In genomic region chr1:205981257-205981656, GRCh38 we compare ENCODE assay signal across 38 cellular contexts. TPM values are rescaled to one million over a fixed set of nuclear protein-coding genes. Genes with fewer than 3 reads are reported as not detected.
"Had no signal": no experiment of that assay in that cellular context is flagged by ENCODE, and none has a peak within 500 bp of the region (broad histone marks: within the 10 kb centered on the region; RNA-seq: fewer than 3 reads in every experiment).

No MANE protein-coding gene starts in this region.

- H3K4me3 ChIP-seq: MG63 had no signal

- H3K9me3 ChIP-seq: MG63 had no signal

- H3K27me3 ChIP-seq: MG63 had no signal

- DNase-seq: Kasumi-1, MG63, MM.1S, NCI-H1048, NCI-H1092, NCI-H1092 treated with DMSO at 0.1 percent for 48 hours, NCI-H1105, NCI-H1105 treated with DMSO at 0.1 percent for 48 hours, NCI-H1417, NCI-H1417 treated with DMSO at 0.1 percent for 48 hours, NCI-H1436, NCI-H1436 treated with DMSO at 0.1 percent for 48 hours, NCI-H146, NCI-H1694, NCI-H1694 treated with DMSO at 0.1 percent for 48 hours, NCI-H187, NCI-H187 treated with DMSO at 0.1 percent for 48 hours, NCI-H1930, NCI-H2029, NCI-H2029 treated with DMSO at 0.1 percent for 48 hours, NCI-H2081, NCI-H2081 treated with DMSO at 0.1 percent for 48 hours, NCI-H2107, NCI-H2171, NCI-H2171 treated with DMSO at 0.1 percent for 48 hours, NCI-H2227 treated with DMSO at 0.1 percent for 48 hours, NCI-H226, NCI-H345, NCI-H446, NCI-H446 treated with DMSO at 0.1 percent for 48 hours, NCI-H510A, NCI-H510A treated with DMSO at 0.1 percent for 48 hours, NCI-H524, NCI-H524 treated with DMSO at 0.1 percent for 48 hours had no signal

RNA-seq across cellular contexts. Expression of gene RAB7B, which starts 21.9 kb away (rescaled TPM):
- total RNA-seq: NCI-H460 had no signal

RNA-seq across cellular contexts. Expression of gene SLC26A9, which starts 38.0 kb away (rescaled TPM):
- total RNA-seq: LHCN-M2, M059J, MCF 10A had no signal

RNA-seq across cellular contexts. Expression of gene CTSE, which starts 42.4 kb away (rescaled TPM):
- total RNA-seq: LHCN-M2, M059J, NCI-H460 had no signal
